Comparison of ENCODE assay signal across 13 cellular contexts in the genomic region with DNA sequence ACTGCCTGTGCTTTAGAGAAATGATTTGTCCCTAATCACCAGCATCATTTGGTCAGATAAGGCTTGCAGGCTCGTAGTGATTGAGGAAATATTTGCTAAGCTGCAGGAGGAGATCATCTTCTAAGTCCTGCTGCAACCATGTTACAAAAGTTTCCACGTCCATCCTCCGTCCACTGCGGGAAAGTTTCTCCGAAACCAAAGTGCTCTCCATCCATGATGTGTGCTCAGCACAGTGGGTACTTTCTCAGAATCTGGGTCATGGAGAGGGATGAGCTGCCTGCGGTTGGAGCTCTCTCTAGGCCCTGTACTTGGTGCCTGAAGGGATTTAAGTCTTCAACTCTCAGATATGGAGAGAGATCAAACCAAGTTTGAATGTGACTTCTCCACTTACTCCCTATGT. TPM values are rescaled to one million over a fixed set of nuclear protein-coding genes. Genes with fewer than 3 reads are reported as not detected.
DNase-seq lines count a peak whose midpoint lies in the region; ATAC-seq and TF ChIP-seq lines count a peak whose summit lies in the region.
"Had no signal": no experiment of that assay in that cellular context is flagged by ENCODE, and none has a peak within 500 bp of the region (broad histone marks: within the 10 kb centered on the region; RNA-seq: fewer than 3 reads in every experiment).

No MANE protein-coding gene starts in this region.

- H4K20me1 ChIP-seq in hepatocyte (ENCODE audit: insufficient read depth, poor library complexity, severe bottlenecking), result no peaks in the 10 kb centered on the region

- no peak overlapping the region for H3K4me2 ChIP-seq in hepatocyte

- H3K27me3 Mint-ChIP-seq in T-helper 1 cell treated with Interleukin-12 subunit alpha and Interleukin-12 subunit beta and Interleukin-4 antibody, amounts not matched to agents 30 μg/mL and 1 μg/mL, for 36 hours (ENCODE audit: low read depth), result no peaks in the 10 kb centered on the region
- H3K27me3 Mint-ChIP-seq in activated naive CD8-positive, alpha-beta T cell, result no peaks in the 10 kb centered on the region
- H3K27me3 Mint-ChIP-seq in stimulated activated naive B cell treated with anti-CD40 and anti-IgM and Interleukin-4, amounts not matched to agents 10 μg/mL and 1 μg/mL and 100 μg/mL, for 72 hours, result peaks cover 0 to 13% of the 10 kb centered on the region in 2 donors
- H3K27me3 Mint-ChIP-seq in naive thymus-derived CD8-positive, alpha-beta T cell, result peaks cover 0 to 3% (median 0%) of the 10 kb centered on the region in 5 donors

- no peaks in the 10 kb centered on the region for H3K9me2 ChIP-seq in hepatocyte (replicated peaks; ENCODE audit: insufficient read depth)

- TF ChIP-seq CTCF in hepatocyte (IDR thresholded peaks at IDR 0.05; ENCODE audit: poor library complexity), result no peak

- peak overlapping the region; percentile 29 for H3K4me3 Mint-ChIP-seq in T-helper 1 cell treated with Interleukin-12 subunit alpha and Interleukin-12 subunit beta and Interleukin-4 antibody, amounts not matched to agents 30 μg/mL and 1 μg/mL, for 36 hours
- no peak overlapping the region for H3K4me3 Mint-ChIP-seq in activated naive CD8-positive, alpha-beta T cell
- H3K4me3 Mint-ChIP-seq in stimulated activated naive B cell treated with anti-CD40 and anti-IgM and Interleukin-4, amounts not matched to agents 10 μg/mL and 1 μg/mL and 100 μg/mL, for 72 hours, result no peak overlapping the region
- H3K4me3 Mint-ChIP-seq in naive thymus-derived CD8-positive, alpha-beta T cell, result no peak overlapping the region

- peaks cover 39% of the 10 kb centered on the region for H3K4me1 Mint-ChIP-seq in T-helper 1 cell treated with Interleukin-12 subunit alpha and Interleukin-12 subunit beta and Interleukin-4 antibody, amounts not matched to agents 30 μg/mL and 1 μg/mL, for 36 hours (ENCODE audit: low read depth)
- H3K4me1 Mint-ChIP-seq in activated naive CD8-positive, alpha-beta T cell (ENCODE audit: low read depth), result peaks cover 36% of the 10 kb centered on the region
- peaks cover 18 to 57% of the 10 kb centered on the region in 2 donors for H3K4me1 Mint-ChIP-seq in stimulated activated naive B cell treated with anti-CD40 and anti-IgM and Interleukin-4, amounts not matched to agents 10 μg/mL and 1 μg/mL and 100 μg/mL, for 72 hours
- H3K4me1 Mint-ChIP-seq in naive thymus-derived CD8-positive, alpha-beta T cell, result peaks cover 4 to 23% (median 7%) of the 10 kb centered on the region in 4 donors

- in situ Hi-C loops in HAP-1 (cut with MboI; ENCODE audit: low sequenced_read_pairs), result no loop called here

- H3K9me3 ChIP-seq in hepatocyte (ENCODE audit: low read depth), result no peaks in the 10 kb centered on the region
- no peaks in the 10 kb centered on the region for H3K9me3 ChIP-seq in HAP-1

- no peak for DNase-seq in T-helper 1 cell
- DNase-seq in hepatocyte (ENCODE audit: low spot score), result no peak
- DNase-seq in stimulated activated naive B cell treated with anti-CD40 and anti-IgM and Interleukin-4, amounts not matched to agents 10 μg/mL and 1 μg/mL and 100 μg/mL, for 72 hours, result no peak
- no peak for DNase-seq in AG08396 (ENCODE audit: low spot score)
- no peak for DNase-seq in naive thymus-derived CD8-positive, alpha-beta T cell
- no peak for DNase-seq in HAP-1 (ENCODE audit: low spot score in 2 of 2)
- DNase-seq: activated gamma-delta T cell; GF-D8; left colon; NCI-H1048; stimulated activated naive CD4-positive, alpha-beta T cell had no signal

- H3K27ac ChIP-seq in hepatocyte, result peak overlapping the region; percentile 93

- no peak for ATAC-seq in stimulated activated naive B cell treated with anti-CD40 and anti-IgM and Interleukin-4, amounts not matched to agents 10 μg/mL and 1 μg/mL and 100 μg/mL, for 72 hours (replicated peaks)
- no peak for ATAC-seq in naive thymus-derived CD8-positive, alpha-beta T cell
- ATAC-seq: left colon had no signal

- H3K4me1 ChIP-seq in hepatocyte (ENCODE audit: insufficient read depth) (peaks cover 24% of the 10 kb centered on the region), HAP-1 (no peaks in the 10 kb centered on the region)

- no peaks in the 10 kb centered on the region for H3K36me3 Mint-ChIP-seq in T-helper 1 cell treated with Interleukin-12 subunit alpha and Interleukin-12 subunit beta and Interleukin-4 antibody, amounts not matched to agents 30 μg/mL and 1 μg/mL, for 36 hours (ENCODE audit: low read depth)
- no peaks in the 10 kb centered on the region for H3K36me3 Mint-ChIP-seq in activated naive CD8-positive, alpha-beta T cell
- H3K36me3 Mint-ChIP-seq in stimulated activated naive B cell treated with anti-CD40 and anti-IgM and Interleukin-4, amounts not matched to agents 10 μg/mL and 1 μg/mL and 100 μg/mL, for 72 hours, result no peaks in the 10 kb centered on the region
- no peaks in the 10 kb centered on the region for H3K36me3 Mint-ChIP-seq in naive thymus-derived CD8-positive, alpha-beta T cell

- WGBS in hepatocyte (ENCODE audit: low lambda C conversion rate, missing lambda C conversion rate), result 89% methylated on average over 6 of the region's 6 CpGs

- H3K9me3 Mint-ChIP-seq in T-helper 1 cell treated with Interleukin-12 subunit alpha and Interleukin-12 subunit beta and Interleukin-4 antibody, amounts not matched to agents 30 μg/mL and 1 μg/mL, for 36 hours, result peaks cover 10% of the 10 kb centered on the region
- H3K9me3 Mint-ChIP-seq in activated naive CD8-positive, alpha-beta T cell (ENCODE audit: low read depth), result no peaks in the 10 kb centered on the region
- peaks cover 0 to 4% of the 10 kb centered on the region in 2 donors for H3K9me3 Mint-ChIP-seq in stimulated activated naive B cell treated with anti-CD40 and anti-IgM and Interleukin-4, amounts not matched to agents 10 μg/mL and 1 μg/mL and 100 μg/mL, for 72 hours
- no peaks in the 10 kb centered on the region for H3K9me3 Mint-ChIP-seq in naive thymus-derived CD8-positive, alpha-beta T cell

- H3K27me3 ChIP-seq in hepatocyte, result no peaks in the 10 kb centered on the region
- H3K27me3 ChIP-seq in HAP-1 (ENCODE audit: low read depth), result no peaks in the 10 kb centered on the region

- no peaks in the 10 kb centered on the region for H3K79me2 ChIP-seq in hepatocyte

- peak overlapping the region; percentile 42 for H2AFZ ChIP-seq in hepatocyte

- H3K27ac Mint-ChIP-seq in T-helper 1 cell treated with Interleukin-12 subunit alpha and Interleukin-12 subunit beta and Interleukin-4 antibody, amounts not matched to agents 30 μg/mL and 1 μg/mL, for 36 hours, result peak overlapping the region; percentile 76
- H3K27ac Mint-ChIP-seq in activated naive CD8-positive, alpha-beta T cell, result peak overlapping the region; percentile 93
- H3K27ac Mint-ChIP-seq in stimulated activated naive B cell treated with anti-CD40 and anti-IgM and Interleukin-4, amounts not matched to agents 10 μg/mL and 1 μg/mL and 100 μg/mL, for 72 hours, result peak overlapping the region; percentile 9
- H3K27ac Mint-ChIP-seq in naive thymus-derived CD8-positive, alpha-beta T cell, result peak overlapping the region in 2 of 10 donors; percentile 10 to 34

- H3K36me3 ChIP-seq in hepatocyte (replicated peaks; ENCODE audit: insufficient read depth, low read depth) (no peaks in the 10 kb centered on the region), HAP-1 (replicated peaks) (no peaks in the 10 kb centered on the region)

- POLR2A ChIA-PET in naive thymus-derived CD8-positive, alpha-beta T cell (lab: Charles Lee), result no interaction called here

- H3K4me3 ChIP-seq in hepatocyte (no peak overlapping the region), HAP-1 (no peak overlapping the region)

RNA-seq across cellular contexts. Expression of gene IL1RL2, which starts 39.3 kb away (rescaled TPM):
- total RNA-seq in hepatocyte, result not detected in 2 replicates
- 1.3 TPM in 1 of 2 replicates, not detected in the other for polyA plus RNA-seq in hepatocyte
- not detected for total RNA-seq in naive thymus-derived CD8-positive, alpha-beta T cell
- polyA plus RNA-seq in naive thymus-derived CD8-positive, alpha-beta T cell, result not detected
